In genomic region chr12:70891059-70891632, GRCh38 we compare ENCODE assay signal across 1 cellular context.
TF ChIP-seq lines count a peak whose summit lies in the region.

No MANE protein-coding gene starts in this region.

TF ChIP-seq in SK-N-SH treated with all-trans-retinoic acid at 6 μM for 48 hours, 23 proteins besides CTCF, POLR2A, EP300 and RAD21 (continued from another document):
- TF ChIP-seq TSHZ2 (CRISPR knock-in tag; IDR thresholded peaks at IDR 0.05) (no peak), TCF4 (CRISPR knock-in tag; IDR thresholded peaks at IDR 0.05; ENCODE audit: borderline replicate concordance) (peak; percentile 82), CSDC2 (CRISPR knock-in tag; IDR thresholded peaks at IDR 0.05) (peak; percentile 75; the same call in 1 of the 2 replicates), ZNF8 (CRISPR knock-in tag; IDR thresholded peaks at IDR 0.05) (no peak), CREB5 (CRISPR knock-in tag; IDR thresholded peaks at IDR 0.05; ENCODE audit: low read depth) (peak; percentile 88), PATZ1 (CRISPR knock-in tag; IDR thresholded peaks at IDR 0.05; ENCODE audit: borderline replicate concordance) (peak; percentile 76; the same call in 1 of the 2 replicates), CSRNP3 (CRISPR knock-in tag; IDR thresholded peaks at IDR 0.05) (no peak; the same call in none of the 2 replicates), ZFP3 (CRISPR knock-in tag; IDR thresholded peaks at IDR 0.05) (peak; percentile 54; the same call in 1 of the 2 replicates), ARNTL (CRISPR knock-in tag; IDR thresholded peaks at IDR 0.05; ENCODE audit: borderline replicate concordance, low read depth) (no peak), PPARA (CRISPR knock-in tag; IDR thresholded peaks at IDR 0.05; ENCODE audit: borderline replicate concordance) (no peak), GLIS3 (CRISPR knock-in tag; IDR thresholded peaks at IDR 0.05) (peak; percentile 55; the same call in 1 of the 2 replicates), ZNF70 (CRISPR knock-in tag; IDR thresholded peaks at IDR 0.05) (no peak), TOX (CRISPR knock-in tag; IDR thresholded peaks at IDR 0.05; ENCODE audit: borderline replicate concordance) (no peak)
